ENCODE assay signal across 19 cellular contexts in the genomic region with DNA sequence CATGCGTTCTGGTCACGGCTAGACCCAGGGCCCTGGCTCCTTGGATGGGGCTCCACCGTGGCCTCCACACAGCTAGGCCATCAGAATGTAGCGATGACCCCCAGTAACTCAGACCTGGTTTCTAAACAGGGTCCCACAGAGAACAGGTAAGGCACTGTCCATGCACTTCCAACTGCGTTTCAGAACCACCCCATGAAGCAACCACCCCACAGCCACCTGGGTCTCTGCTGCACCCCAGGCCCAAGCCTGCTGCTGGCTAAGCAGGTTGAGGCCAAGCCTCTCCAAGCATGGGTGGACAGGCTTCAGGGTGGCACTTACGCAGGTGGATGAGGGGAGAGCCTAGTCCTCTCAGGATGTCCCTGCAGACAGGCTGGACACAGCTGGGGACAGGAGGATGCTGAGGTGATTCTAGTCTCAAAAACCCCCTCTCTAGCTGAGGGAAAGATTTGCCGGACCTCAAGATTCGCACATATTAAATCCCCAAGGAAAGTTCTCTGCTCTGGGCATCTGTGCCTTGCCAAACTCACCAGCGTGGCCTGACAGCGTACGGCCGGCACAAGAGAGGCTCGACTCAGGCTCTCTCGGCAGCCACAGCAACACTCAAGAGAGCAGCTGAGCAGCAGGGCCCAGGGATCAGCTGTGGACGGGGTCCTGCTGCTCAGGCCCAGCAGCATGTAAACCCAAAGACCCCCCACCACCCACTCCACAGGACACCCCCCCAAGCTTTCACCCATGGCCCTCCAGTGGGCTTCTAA.
A peak's percentile ranks its signal among the peaks of the same experiment; 100 is the strongest.
DNase-seq lines count a peak whose midpoint lies in the region; ATAC-seq and TF ChIP-seq lines count a peak whose summit lies in the region.
"Had no signal": no experiment of that assay in that cellular context is flagged by ENCODE, and none has a peak within 500 bp of the region (broad histone marks: within the 10 kb centered on the region; RNA-seq: fewer than 3 reads in every experiment).

No MANE protein-coding gene starts in this region.

- peaks cover 38 to 100% (median 92%) of the 10 kb centered on the region in 10 experiments for H3K4me1 ChIP-seq in BLaER1 treated with 17β-estradiol and CSF1 and Interleukin-3, amounts not matched to agents 10 nM and 100 nM
- H3K4me1 ChIP-seq in upper lobe of right lung = peaks cover 5% of the 10 kb centered on the region

- POLR2A ChIA-PET in activated CD8-positive, alpha-beta T cell treated with anti-CD3 and anti-CD28 coated beads, Interleukin-2, amount 10 ng/mL, durations not matched to agents 7 days and 5 days (lab: Charles Lee) = no interaction called here

- no peaks in the 10 kb centered on the region for H3K27me3 ChIP-seq in BLaER1 treated with 17β-estradiol and CSF1 and Interleukin-3, amounts not matched to agents 10 nM and 100 nM
- H3K27me3 ChIP-seq in upper lobe of right lung = no peaks in the 10 kb centered on the region
- H3K27me3 ChIP-seq: BE2C had no signal

- intact Hi-C loops in upper lobe of right lung (cut with DNase I) = no loop called here

- peaks cover 60 to 99% (median 89%) of the 10 kb centered on the region in 11 experiments; a peak in 21 of 22 replicates for H4K20me1 ChIP-seq in BLaER1 treated with 17β-estradiol and CSF1 and Interleukin-3, amounts not matched to agents 10 nM and 100 nM

- no peak overlapping the region for H3K4me3 Mint-ChIP-seq in activated CD8-positive, alpha-beta T cell treated with anti-CD3 and anti-CD28 coated beads, Interleukin-2, amount 10 ng/mL, durations not matched to agents 7 days and 5 days
- H3K4me3 Mint-ChIP-seq: CD4-positive, alpha-beta memory T cell; HFFc6 had no signal

- H3K36me3 ChIP-seq in BLaER1 treated with 17β-estradiol and CSF1 and Interleukin-3, amounts not matched to agents 10 nM and 100 nM = peaks cover 37 to 76% (median 57%) of the 10 kb centered on the region in 11 experiments
- H3K36me3 ChIP-seq in upper lobe of right lung = peaks cover 24% of the 10 kb centered on the region

- ATAC-seq in upper lobe of right lung = no peak
- ATAC-seq in activated CD8-positive, alpha-beta T cell treated with anti-CD3 and anti-CD28 coated beads, Interleukin-2, amount 10 ng/mL, durations not matched to agents 7 days and 5 days = no peak

- no peaks in the 10 kb centered on the region for H3K9me3 Mint-ChIP-seq in activated CD8-positive, alpha-beta T cell treated with anti-CD3 and anti-CD28 coated beads, Interleukin-2, amount 10 ng/mL, durations not matched to agents 7 days and 5 days (ENCODE audit: insufficient read depth)
- H3K9me3 Mint-ChIP-seq: CD4-positive, alpha-beta memory T cell; HFFc6 had no signal

- H3K9ac ChIP-seq in BLaER1 treated with 17β-estradiol and CSF1 and Interleukin-3, amounts not matched to agents 10 nM and 100 nM = peak overlapping the region in 3 of 11 experiments; percentile 5 to 33 (median 10); a peak in 3 of 22 replicates

- DNase-seq in activated effector memory CD4-positive, alpha-beta T cell treated with anti-CD3 and anti-CD28 coated beads, Interleukin-2, amount 50 U/mL, for 16 hours = peak; percentile 33
- DNase-seq in activated effector memory CD4-positive, alpha-beta T cell treated with Interleukin-2 at 50 U/mL for 16 hours = no peak
- DNase-seq in mesenteric fat pad (ENCODE audit: low spot score) (peak; percentile 49), upper lobe of right lung (peak; percentile 30), NCI-H2029 (lab: John Stamatoyannopoulos, UW) (no peak)
- DNase-seq in activated CD8-positive, alpha-beta T cell treated with anti-CD3 and anti-CD28 coated beads, Interleukin-2, amount 10 ng/mL, durations not matched to agents 7 days and 5 days = no peak
- DNase-seq: BE2C; Calu3; CD4-positive, alpha-beta memory T cell; GF-D8; H7; HFFc6; KG1; NCI-H1105 treated with DMSO at 0.1 percent for 48 hours; NCI-H187; NCI-H345; NCI-H526; PC-9 had no signal

- peaks cover 4% of the 10 kb centered on the region for H3K4me1 Mint-ChIP-seq in activated CD8-positive, alpha-beta T cell treated with anti-CD3 and anti-CD28 coated beads, Interleukin-2, amount 10 ng/mL, durations not matched to agents 7 days and 5 days (ENCODE audit: low read depth)

- no peaks in the 10 kb centered on the region for H3K9me3 ChIP-seq in BLaER1 treated with 17β-estradiol and CSF1 and Interleukin-3, amounts not matched to agents 10 nM and 100 nM (replicated peaks in 1 of 11)
- H3K9me3 ChIP-seq in upper lobe of right lung = no peaks in the 10 kb centered on the region
- H3K9me3 ChIP-seq: BE2C had no signal

- H3K36me3 Mint-ChIP-seq in activated CD8-positive, alpha-beta T cell treated with anti-CD3 and anti-CD28 coated beads, Interleukin-2, amount 10 ng/mL, durations not matched to agents 7 days and 5 days (ENCODE audit: low read depth) = peaks cover 10% of the 10 kb centered on the region

- CTCF ChIA-PET in activated CD8-positive, alpha-beta T cell treated with anti-CD3 and anti-CD28 coated beads, Interleukin-2, amount 10 ng/mL, durations not matched to agents 7 days and 5 days (lab: Charles Lee) = interaction anchor here (0.7 kb wide), 1 partner anchor 338 kb away, joined by 3 read pairs; no protein-coding TSS in a partner anchor

- H3K27me3 Mint-ChIP-seq in activated CD8-positive, alpha-beta T cell treated with anti-CD3 and anti-CD28 coated beads, Interleukin-2, amount 10 ng/mL, durations not matched to agents 7 days and 5 days (ENCODE audit: low read depth) = no peaks in the 10 kb centered on the region
- H3K27me3 Mint-ChIP-seq: CD4-positive, alpha-beta memory T cell had no signal

- H3K27ac Mint-ChIP-seq in activated CD8-positive, alpha-beta T cell treated with anti-CD3 and anti-CD28 coated beads, Interleukin-2, amount 10 ng/mL, durations not matched to agents 7 days and 5 days = no peak overlapping the region
- H3K27ac Mint-ChIP-seq: CD4-positive, alpha-beta memory T cell; HFFc6 had no signal

- no peak for TF ChIP-seq CTCF in upper lobe of right lung (IDR thresholded peaks at IDR 0.05)

- H3K27ac ChIP-seq in BLaER1 treated with 17β-estradiol and CSF1 and Interleukin-3, amounts not matched to agents 10 nM and 100 nM = no peak overlapping the region; a peak in 1 of 22 replicates
- H3K27ac ChIP-seq in upper lobe of right lung = no peak overlapping the region
- H3K27ac ChIP-seq: PC-9 had no signal

- no peak overlapping the region for H3K4me3 ChIP-seq in BLaER1 treated with 17β-estradiol and CSF1 and Interleukin-3, amounts not matched to agents 10 nM and 100 nM
- no peak overlapping the region for H3K4me3 ChIP-seq in upper lobe of right lung
- H3K4me3 ChIP-seq: PC-9 had no signal

- peak overlapping the region in 6 of 11 experiments; percentile 17 to 91 (median 88); a peak in 8 of 22 replicates for H3K4me2 ChIP-seq in BLaER1 treated with 17β-estradiol and CSF1 and Interleukin-3, amounts not matched to agents 10 nM and 100 nM
- H3K4me2 ChIP-seq: PC-9 had no signal

Comparison
In these comparisons a context has a peak if more than half of its experiments do, and no peak if none do; other contexts are left out.
1. DNase-seq: peak in activated effector memory CD4-positive, alpha-beta T cell treated with anti-CD3 and anti-CD28 coated beads, Interleukin-2, amount 50 U/mL, for 16 hours (single experiment), mesenteric fat pad (single experiment) and upper lobe of right lung (single experiment); none in activated effector memory CD4-positive, alpha-beta T cell treated with Interleukin-2 at 50 U/mL for 16 hours (single experiment), activated CD8-positive, alpha-beta T cell treated with anti-CD3 and anti-CD28 coated beads, Interleukin-2, amount 10 ng/mL, durations not matched to agents 7 days and 5 days (single experiment) and NCI-H2029 (single experiment).